ENCODE assay signal across 8 cellular contexts in genomic region chr20:9912858-9913434, GRCh38.
DNase-seq lines count a peak whose midpoint lies in the region; ATAC-seq, FAIRE-seq and TF ChIP-seq lines count a peak whose summit lies in the region.

No MANE protein-coding gene starts in this region.

- peaks cover 34 to 35% of the 10 kb centered on the region in 2 donors for H3K27me3 Mint-ChIP-seq in stimulated activated naive B cell treated with anti-CD40 and anti-IgM and Interleukin-4, amounts not matched to agents 10 μg/mL and 1 μg/mL and 100 μg/mL, for 72 hours

- H3K4me3 ChIP-seq in HL-60 (replicated peaks; ENCODE audit: insufficient read depth, low read length) = no peak overlapping the region
- H3K4me3 ChIP-seq in brain microvascular endothelial cell (ENCODE audit: low read depth, low read length) = no peak overlapping the region

- TF ChIP-seq CTCF in HL-60 (IDR thresholded peaks at IDR 0.05; ENCODE audit: insufficient read depth, low read length) (peak; percentile 71), brain microvascular endothelial cell (IDR thresholded peaks at IDR 0.05; ENCODE audit: low read depth, low read length, missing control alignments) (peak; percentile 88)

- H3K27me3 ChIP-seq in HL-60 (ENCODE audit: insufficient read depth, poor library complexity, severe bottlenecking) = no peaks in the 10 kb centered on the region
- no peaks in the 10 kb centered on the region for H3K27me3 ChIP-seq in brain microvascular endothelial cell (replicated peaks)

- ATAC-seq in stimulated activated naive B cell treated with anti-CD40 and anti-IgM and Interleukin-4, amounts not matched to agents 10 μg/mL and 1 μg/mL and 100 μg/mL, for 72 hours (replicated peaks) = peak in 1 of 2 donors; percentile 38
- ATAC-seq in HG03442 (IDR thresholded peaks at IDR 0.05; ENCODE audit: unreplicated experiment) = no peak

- no peak overlapping the region for H3K4me3 Mint-ChIP-seq in stimulated activated naive B cell treated with anti-CD40 and anti-IgM and Interleukin-4, amounts not matched to agents 10 μg/mL and 1 μg/mL and 100 μg/mL, for 72 hours

- in situ Hi-C loops in ACHN (cut with HindIII; ENCODE audit: low pct_ligation_motif_present, low pct_unique_long_range_greater_than_20kb, low sequenced_read_pairs) (no loop called here), brain microvascular endothelial cell (cut with HindIII; ENCODE audit: low pct_ligation_motif_present, low sequenced_read_pairs) (no loop called here)

- FAIRE-seq in RCC 7860 (lab: Jason Lieb, UNC) = peak; percentile 35

- no peaks in the 10 kb centered on the region for H3K4me1 Mint-ChIP-seq in stimulated activated naive B cell treated with anti-CD40 and anti-IgM and Interleukin-4, amounts not matched to agents 10 μg/mL and 1 μg/mL and 100 μg/mL, for 72 hours

- DNase-seq in ACHN = peak; percentile 26
- DNase-seq in GM04504 (ENCODE audit: low read depth) = peak; percentile 17
- DNase-seq in HL-60 (ENCODE audit: low read depth in 1 of 2, low spot score in 1 of 2) = peak in 1 of 2 experiments; percentile 15
- peak; percentile 5 for DNase-seq in RCC 7860 (ENCODE audit: low spot score)
- DNase-seq in brain microvascular endothelial cell = peak; percentile 65
- DNase-seq in kidney glomerular epithelial cell (lab: John Stamatoyannopoulos, UW) = peak; percentile 18
- peak; percentile 3 for DNase-seq in stimulated activated naive B cell treated with anti-CD40 and anti-IgM and Interleukin-4, amounts not matched to agents 10 μg/mL and 1 μg/mL and 100 μg/mL, for 72 hours

- H3K27ac ChIP-seq in HL-60 (replicated peaks) (no peak overlapping the region), brain microvascular endothelial cell (no peak overlapping the region)

- H3K9me3 Mint-ChIP-seq in stimulated activated naive B cell treated with anti-CD40 and anti-IgM and Interleukin-4, amounts not matched to agents 10 μg/mL and 1 μg/mL and 100 μg/mL, for 72 hours = no peaks in the 10 kb centered on the region

- H3K36me3 Mint-ChIP-seq in stimulated activated naive B cell treated with anti-CD40 and anti-IgM and Interleukin-4, amounts not matched to agents 10 μg/mL and 1 μg/mL and 100 μg/mL, for 72 hours = no peaks in the 10 kb centered on the region

- H3K27ac Mint-ChIP-seq in stimulated activated naive B cell treated with anti-CD40 and anti-IgM and Interleukin-4, amounts not matched to agents 10 μg/mL and 1 μg/mL and 100 μg/mL, for 72 hours = no peak overlapping the region

- no peaks in the 10 kb centered on the region for H3K36me3 ChIP-seq in brain microvascular endothelial cell (replicated peaks)
